5 cellular contexts compared by ENCODE assay signal in genomic region chrX:149721241-149721640, GRCh38. TPM values are rescaled to one million over a fixed set of nuclear protein-coding genes. Genes with fewer than 3 reads are reported as not detected.
"Had no signal": no experiment of that assay in that cellular context is flagged by ENCODE, and none has a peak within 500 bp of the region (broad histone marks: within the 10 kb centered on the region; RNA-seq: fewer than 3 reads in every experiment).

No MANE protein-coding gene starts in this region.

RNA-seq across cellular contexts. Expression of gene MAGEA11, which starts 9.4 kb away (rescaled TPM):
- total RNA-seq: GM23338, H1, H9, HepG2 had no signal
- polyA plus RNA-seq: GM23338, H1, HepG2, IgD-negative memory B cell had no signal

RNA-seq across cellular contexts. Expression of gene HSFX1, which starts 52.6 kb away (rescaled TPM):
- polyA plus RNA-seq: GM23338, IgD-negative memory B cell had no signal
